1 cellular context compared by ENCODE assay signal in the genomic region with DNA sequence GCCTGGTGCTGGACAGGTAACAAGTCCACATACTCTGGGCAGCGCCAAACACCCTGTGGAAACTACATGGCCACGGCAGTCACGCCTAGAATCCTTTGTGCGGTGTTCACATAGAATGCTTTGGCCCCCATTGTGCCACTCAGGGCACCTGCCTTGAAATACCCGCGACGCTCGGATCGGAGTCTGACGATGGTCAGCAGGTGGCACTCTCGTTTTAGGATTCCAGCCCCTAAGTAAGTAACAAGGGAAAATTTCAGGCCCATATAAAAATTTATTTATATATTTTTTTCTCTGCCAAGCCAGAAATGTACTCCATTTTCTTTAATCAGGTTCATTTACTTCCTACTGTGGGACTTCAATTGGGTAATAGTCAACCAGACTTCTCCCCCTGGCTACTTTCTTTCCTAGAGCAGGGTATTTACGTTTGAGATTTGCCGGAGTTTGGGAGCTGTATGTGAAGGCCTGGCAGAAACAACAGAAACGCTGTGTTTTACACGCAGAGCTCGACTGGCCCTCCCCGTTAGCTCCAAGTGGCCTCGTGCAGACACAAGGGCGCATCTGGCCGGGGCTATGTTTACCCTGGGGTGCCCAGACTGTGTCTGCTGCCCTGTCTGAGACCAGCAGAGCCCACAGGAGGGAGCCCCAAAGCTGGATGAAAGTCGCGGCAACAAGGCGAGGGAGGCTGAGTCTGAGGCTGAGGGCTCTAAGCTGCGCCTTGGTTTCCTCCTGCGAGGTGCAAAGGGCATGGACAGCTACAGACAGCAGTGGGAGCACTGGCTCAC.
TF ChIP-seq lines count a peak whose summit lies in the region.

No MANE protein-coding gene starts in this region.

TF ChIP-seq in HepG2, 621 proteins besides CTCF, POLR2A, EP300 and RAD21 (continued from another document):
- TF ChIP-seq, protein P1, sequence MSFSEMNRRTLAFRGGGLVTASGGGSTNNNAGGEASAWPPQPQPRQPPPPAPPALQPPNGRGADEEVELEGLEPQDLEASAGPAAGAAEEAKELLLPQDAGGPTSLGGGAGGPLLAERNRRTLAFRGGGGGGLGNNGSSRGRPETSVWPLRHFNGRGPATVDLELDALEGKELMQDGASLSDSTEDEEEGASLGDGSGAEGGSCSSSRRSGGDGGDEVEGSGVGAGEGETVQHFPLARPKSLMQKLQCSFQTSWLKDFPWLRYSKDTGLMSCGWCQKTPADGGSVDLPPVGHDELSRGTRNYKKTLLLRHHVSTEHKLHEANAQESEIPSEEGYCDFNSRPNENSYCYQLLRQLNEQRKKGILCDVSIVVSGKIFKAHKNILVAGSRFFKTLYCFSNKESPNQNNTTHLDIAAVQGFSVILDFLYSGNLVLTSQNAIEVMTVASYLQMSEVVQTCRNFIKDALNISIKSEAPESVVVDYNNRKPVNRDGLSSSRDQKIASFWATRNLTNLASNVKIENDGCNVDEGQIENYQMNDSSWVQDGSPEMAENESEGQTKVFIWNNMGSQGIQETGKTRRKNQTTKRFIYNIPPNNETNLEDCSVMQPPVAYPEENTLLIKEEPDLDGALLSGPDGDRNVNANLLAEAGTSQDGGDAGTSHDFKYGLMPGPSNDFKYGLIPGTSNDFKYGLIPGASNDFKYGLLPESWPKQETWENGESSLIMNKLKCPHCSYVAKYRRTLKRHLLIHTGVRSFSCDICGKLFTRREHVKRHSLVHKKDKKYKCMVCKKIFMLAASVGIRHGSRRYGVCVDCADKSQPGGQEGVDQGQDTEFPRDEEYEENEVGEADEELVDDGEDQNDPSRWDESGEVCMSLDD (CRISPR knock-in tag; IDR thresholded peaks at IDR 0.05; ENCODE audit: borderline replicate concordance): peak; percentile 48; the same call in 1 of the 2 replicates
- no peak for TF ChIP-seq DMAP1 (CRISPR knock-in tag; IDR thresholded peaks at IDR 0.05)
- TF ChIP-seq ZFP1 (CRISPR knock-in tag; IDR thresholded peaks at IDR 0.05): no peak
- 0 out of 2 replicates have a peak, but pooled peaks have one; percentile 72 for TF ChIP-seq ZNF567 (CRISPR knock-in tag; IDR thresholded peaks at IDR 0.05; ENCODE audit: borderline replicate concordance)
- TF ChIP-seq, protein P2, sequence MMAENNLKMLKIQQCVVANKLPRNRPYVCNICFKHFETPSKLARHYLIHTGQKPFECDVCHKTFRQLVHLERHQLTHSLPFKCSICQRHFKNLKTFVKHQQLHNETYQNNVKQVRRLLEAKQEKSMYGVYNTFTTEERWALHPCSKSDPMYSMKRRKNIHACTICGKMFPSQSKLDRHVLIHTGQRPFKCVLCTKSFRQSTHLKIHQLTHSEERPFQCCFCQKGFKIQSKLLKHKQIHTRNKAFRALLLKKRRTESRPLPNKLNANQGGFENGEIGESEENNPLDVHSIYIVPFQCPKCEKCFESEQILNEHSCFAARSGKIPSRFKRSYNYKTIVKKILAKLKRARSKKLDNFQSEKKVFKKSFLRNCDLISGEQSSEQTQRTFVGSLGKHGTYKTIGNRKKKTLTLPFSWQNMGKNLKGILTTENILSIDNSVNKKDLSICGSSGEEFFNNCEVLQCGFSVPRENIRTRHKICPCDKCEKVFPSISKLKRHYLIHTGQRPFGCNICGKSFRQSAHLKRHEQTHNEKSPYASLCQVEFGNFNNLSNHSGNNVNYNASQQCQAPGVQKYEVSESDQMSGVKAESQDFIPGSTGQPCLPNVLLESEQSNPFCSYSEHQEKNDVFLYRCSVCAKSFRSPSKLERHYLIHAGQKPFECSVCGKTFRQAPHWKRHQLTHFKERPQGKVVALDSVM (CRISPR knock-in tag; IDR thresholded peaks at IDR 0.05): 0 out of 2 replicates have a peak, but pooled peaks have one; percentile 29
- peak; percentile 41 for TF ChIP-seq ZNF687 (CRISPR knock-in tag; IDR thresholded peaks at IDR 0.05)
- TF ChIP-seq, protein P3, sequence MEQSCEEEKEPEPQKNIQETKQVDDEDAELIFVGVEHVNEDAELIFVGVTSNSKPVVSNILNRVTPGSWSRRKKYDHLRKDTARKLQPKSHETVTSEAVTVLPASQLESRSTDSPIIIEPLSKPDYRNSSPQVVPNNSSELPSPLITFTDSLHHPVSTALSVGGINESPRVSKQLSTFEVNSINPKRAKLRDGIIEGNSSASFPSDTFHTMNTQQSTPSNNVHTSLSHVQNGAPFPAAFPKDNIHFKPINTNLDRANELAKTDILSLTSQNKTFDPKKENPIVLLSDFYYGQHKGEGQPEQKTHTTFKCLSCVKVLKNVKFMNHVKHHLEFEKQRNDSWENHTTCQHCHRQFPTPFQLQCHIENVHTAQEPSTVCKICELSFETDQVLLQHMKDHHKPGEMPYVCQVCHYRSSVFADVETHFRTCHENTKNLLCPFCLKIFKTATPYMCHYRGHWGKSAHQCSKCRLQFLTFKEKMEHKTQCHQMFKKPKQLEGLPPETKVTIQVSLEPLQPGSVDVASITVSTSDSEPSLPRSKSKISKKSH (CRISPR knock-in tag; IDR thresholded peaks at IDR 0.05; ENCODE audit: borderline replicate concordance): peak; percentile 45; the same call in 1 of the 2 replicates
- TF ChIP-seq, protein P4, sequence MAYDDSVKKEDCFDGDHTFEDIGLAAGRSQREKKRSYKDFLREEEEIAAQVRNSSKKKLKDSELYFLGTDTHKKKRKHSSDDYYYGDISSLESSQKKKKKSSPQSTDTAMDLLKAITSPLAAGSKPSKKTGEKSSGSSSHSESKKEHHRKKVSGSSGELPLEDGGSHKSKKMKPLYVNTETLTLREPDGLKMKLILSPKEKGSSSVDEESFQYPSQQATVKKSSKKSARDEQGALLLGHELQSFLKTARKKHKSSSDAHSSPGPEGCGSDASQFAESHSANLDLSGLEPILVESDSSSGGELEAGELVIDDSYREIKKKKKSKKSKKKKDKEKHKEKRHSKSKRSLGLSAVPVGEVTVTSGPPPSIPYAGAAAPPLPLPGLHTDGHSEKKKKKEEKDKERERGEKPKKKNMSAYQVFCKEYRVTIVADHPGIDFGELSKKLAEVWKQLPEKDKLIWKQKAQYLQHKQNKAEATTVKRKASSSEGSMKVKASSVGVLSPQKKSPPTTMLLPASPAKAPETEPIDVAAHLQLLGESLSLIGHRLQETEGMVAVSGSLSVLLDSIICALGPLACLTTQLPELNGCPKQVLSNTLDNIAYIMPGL (CRISPR knock-in tag; IDR thresholded peaks at IDR 0.05; ENCODE audit: borderline replicate concordance in 1 of 2, low read depth in 1 of 2): peak in 1 of 2 experiments; percentile 78; a peak in 2 of 4 replicates
- TF ChIP-seq FOXA1 (IDR thresholded peaks at IDR 0.05): no peak
- peak; percentile 64 for TF ChIP-seq FOXA1 (CRISPR knock-in tag; IDR thresholded peaks at IDR 0.05)
- TF ChIP-seq ZNF670 (CRISPR knock-in tag; IDR thresholded peaks at IDR 0.05; ENCODE audit: borderline replicate concordance): no peak
- no peak for TF ChIP-seq ZNF816 (CRISPR knock-in tag; IDR thresholded peaks at IDR 0.05; ENCODE audit: borderline replicate concordance)
- peak; percentile 71; the same call in 1 of the 2 replicates for TF ChIP-seq ZNF619 (CRISPR knock-in tag; IDR thresholded peaks at IDR 0.05)
- TF ChIP-seq, protein P5, sequence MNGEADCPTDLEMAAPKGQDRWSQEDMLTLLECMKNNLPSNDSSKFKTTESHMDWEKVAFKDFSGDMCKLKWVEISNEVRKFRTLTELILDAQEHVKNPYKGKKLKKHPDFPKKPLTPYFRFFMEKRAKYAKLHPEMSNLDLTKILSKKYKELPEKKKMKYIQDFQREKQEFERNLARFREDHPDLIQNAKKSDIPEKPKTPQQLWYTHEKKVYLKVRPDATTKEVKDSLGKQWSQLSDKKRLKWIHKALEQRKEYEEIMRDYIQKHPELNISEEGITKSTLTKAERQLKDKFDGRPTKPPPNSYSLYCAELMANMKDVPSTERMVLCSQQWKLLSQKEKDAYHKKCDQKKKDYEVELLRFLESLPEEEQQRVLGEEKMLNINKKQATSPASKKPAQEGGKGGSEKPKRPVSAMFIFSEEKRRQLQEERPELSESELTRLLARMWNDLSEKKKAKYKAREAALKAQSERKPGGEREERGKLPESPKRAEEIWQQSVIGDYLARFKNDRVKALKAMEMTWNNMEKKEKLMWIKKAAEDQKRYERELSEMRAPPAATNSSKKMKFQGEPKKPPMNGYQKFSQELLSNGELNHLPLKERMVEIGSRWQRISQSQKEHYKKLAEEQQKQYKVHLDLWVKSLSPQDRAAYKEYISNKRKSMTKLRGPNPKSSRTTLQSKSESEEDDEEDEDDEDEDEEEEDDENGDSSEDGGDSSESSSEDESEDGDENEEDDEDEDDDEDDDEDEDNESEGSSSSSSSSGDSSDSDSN (CRISPR knock-in tag; IDR thresholded peaks at IDR 0.05): peak; percentile 38; the same call in 1 of the 2 replicates
- TF ChIP-seq STAG1 (CRISPR knock-in tag; IDR thresholded peaks at IDR 0.05): peak; percentile 83
- peak; percentile 22 for TF ChIP-seq XRCC5 (optimal IDR thresholded peaks at IDR 0.05; ENCODE audit: low read length)
- TF ChIP-seq ZKSCAN8 (CRISPR knock-in tag; IDR thresholded peaks at IDR 0.05; ENCODE audit: borderline replicate concordance): no peak
- 0 out of 2 replicates have a peak, but pooled peaks have one; percentile 56 for TF ChIP-seq SMAD1 (CRISPR knock-in tag; IDR thresholded peaks at IDR 0.05; ENCODE audit: borderline replicate concordance, low read depth)
- TF ChIP-seq, protein P6, sequence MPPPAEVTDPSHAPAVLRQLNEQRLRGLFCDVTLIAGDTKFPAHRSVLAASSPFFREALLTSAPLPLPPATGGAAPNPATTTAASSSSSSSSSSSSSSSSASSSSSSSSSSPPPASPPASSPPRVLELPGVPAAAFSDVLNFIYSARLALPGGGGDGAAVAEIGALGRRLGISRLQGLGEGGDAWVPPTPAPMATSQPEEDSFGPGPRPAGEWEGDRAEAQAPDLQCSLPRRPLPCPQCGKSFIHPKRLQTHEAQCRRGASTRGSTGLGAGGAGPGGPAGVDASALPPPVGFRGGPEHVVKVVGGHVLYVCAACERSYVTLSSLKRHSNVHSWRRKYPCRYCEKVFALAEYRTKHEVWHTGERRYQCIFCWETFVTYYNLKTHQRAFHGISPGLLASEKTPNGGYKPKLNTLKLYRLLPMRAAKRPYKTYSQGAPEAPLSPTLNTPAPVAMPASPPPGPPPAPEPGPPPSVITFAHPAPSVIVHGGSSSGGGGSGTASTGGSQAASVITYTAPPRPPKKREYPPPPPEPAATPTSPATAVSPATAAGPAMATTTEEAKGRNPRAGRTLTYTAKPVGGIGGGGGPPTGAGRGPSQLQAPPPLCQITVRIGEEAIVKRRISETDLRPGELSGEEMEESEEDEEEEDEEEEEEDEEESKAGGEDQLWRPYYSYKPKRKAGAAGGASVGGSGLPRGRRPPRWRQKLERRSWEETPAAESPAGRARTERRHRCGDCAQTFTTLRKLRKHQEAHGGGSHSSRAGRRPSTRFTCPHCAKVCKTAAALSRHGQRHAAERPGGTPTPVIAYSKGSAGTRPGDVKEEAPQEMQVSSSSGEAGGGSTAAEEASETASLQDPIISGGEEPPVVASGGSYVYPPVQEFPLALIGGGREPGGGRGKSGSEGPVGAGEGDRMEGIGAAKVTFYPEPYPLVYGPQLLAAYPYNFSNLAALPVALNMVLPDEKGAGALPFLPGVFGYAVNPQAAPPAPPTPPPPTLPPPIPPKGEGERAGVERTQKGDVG (CRISPR knock-in tag; IDR thresholded peaks at IDR 0.05; ENCODE audit: borderline replicate concordance): 0 out of 2 replicates have a peak, but pooled peaks have one; percentile 25
- no peak for TF ChIP-seq LCORL (IDR thresholded peaks at IDR 0.05)
- 0 out of 2 replicates have a peak, but pooled peaks have one; percentile 60 for TF ChIP-seq LCORL (CRISPR knock-in tag; IDR thresholded peaks at IDR 0.05)
- TF ChIP-seq SMC3 (IDR thresholded peaks at IDR 0.05; ENCODE audit: low read length): peak; percentile 53
- TF ChIP-seq IRF9 (CRISPR knock-in tag; IDR thresholded peaks at IDR 0.05; ENCODE audit: borderline replicate concordance): no peak
- 0 out of 2 replicates have a peak, but pooled peaks have one; percentile 24 for TF ChIP-seq SP4 (CRISPR knock-in tag; IDR thresholded peaks at IDR 0.05)
- no peak for TF ChIP-seq ZSCAN29 (CRISPR knock-in tag; conservative IDR thresholded peaks at IDR 0.05)
- peak; percentile 78 for TF ChIP-seq ZNF263 (CRISPR knock-in tag; IDR thresholded peaks at IDR 0.05)
- TF ChIP-seq HMGA1 (CRISPR knock-in tag; conservative IDR thresholded peaks at IDR 0.05): no peak
- no peak for TF ChIP-seq REXO4 (CRISPR knock-in tag; IDR thresholded peaks at IDR 0.05; ENCODE audit: borderline replicate concordance)
- peak; percentile 54; the same call in 1 of the 2 replicates for TF ChIP-seq KDM2A (CRISPR knock-in tag; IDR thresholded peaks at IDR 0.05; ENCODE audit: borderline replicate concordance, low read depth)
- TF ChIP-seq MTA1 (CRISPR knock-in tag; IDR thresholded peaks at IDR 0.05; ENCODE audit: borderline replicate concordance): 0 out of 2 replicates have a peak, but pooled peaks have one; percentile 34
- 0 out of 2 replicates have a peak, but pooled peaks have one; percentile 28 for TF ChIP-seq ZNF572 (CRISPR knock-in tag; IDR thresholded peaks at IDR 0.05)
